Comparison of ENCODE assay signal across 9 cellular contexts in genomic region chr19:17522988-17523872, GRCh38. TPM values are rescaled to one million over a fixed set of nuclear protein-coding genes. Genes with fewer than 3 reads are reported as not detected.
DNase-seq lines count a peak whose midpoint lies in the region; ATAC-seq and TF ChIP-seq lines count a peak whose summit lies in the region.
"Had no signal": no experiment of that assay in that cellular context is flagged by ENCODE, and none has a peak within 500 bp of the region (broad histone marks: within the 10 kb centered on the region; RNA-seq: fewer than 3 reads in every experiment).

No MANE protein-coding gene starts in this region.

- POLR2A ChIA-PET in CD8-positive, alpha-beta memory T cell (lab: Charles Lee), result interaction anchor here (0.7 to 3.1 kb wide), 2 partner anchors 12 to 16 kb away, joined by 3 to 18 read pairs; partner anchors contain the start of gene PGLS
- POLR2A ChIA-PET in activated CD8-positive, alpha-beta T cell treated with anti-CD3 and anti-CD28 coated beads for 36 hours (lab: Charles Lee), result interaction anchor here (1.1 to 3.2 kb wide), 4 partner anchors 9 to 35 kb away, joined by 3 to 26 read pairs (median 7); partner anchors contain the start of gene PGLS

- H3K27ac Mint-ChIP-seq in CD8-positive, alpha-beta memory T cell, result peak overlapping the region; percentile 81 to 98 (median 88)
- peak overlapping the region; percentile 93 for H3K27ac Mint-ChIP-seq in activated CD8-positive, alpha-beta T cell treated with anti-CD3 and anti-CD28 coated beads for 36 hours

- no peaks in the 10 kb centered on the region for H3K27me3 Mint-ChIP-seq in CD8-positive, alpha-beta memory T cell
- no peaks in the 10 kb centered on the region for H3K27me3 Mint-ChIP-seq in activated CD8-positive, alpha-beta T cell treated with anti-CD3 and anti-CD28 coated beads for 36 hours

- peak overlapping the region; percentile 15 to 91 (median 79) for H3K4me3 Mint-ChIP-seq in CD8-positive, alpha-beta memory T cell
- peak overlapping the region; percentile 49 for H3K4me3 Mint-ChIP-seq in activated CD8-positive, alpha-beta T cell treated with anti-CD3 and anti-CD28 coated beads for 36 hours

- CTCF ChIA-PET in CD8-positive, alpha-beta memory T cell (lab: Charles Lee), result interaction anchor here (0.7 to 2.2 kb wide), 7 partner anchors 12 to 127 kb away, joined by 3 to 12 read pairs (median 4); partner anchors contain the start of gene PGLS
- CTCF ChIA-PET in activated CD8-positive, alpha-beta T cell treated with anti-CD3 and anti-CD28 coated beads for 36 hours (lab: Charles Lee), result interaction anchor here (0.9 to 4.9 kb wide), 7 partner anchors 10 to 118 kb away, joined by 3 to 31 read pairs (median 5); partner anchors contain the start of gene BST2

- H3K9me3 Mint-ChIP-seq in CD8-positive, alpha-beta memory T cell, result no peaks in the 10 kb centered on the region
- no peaks in the 10 kb centered on the region for H3K9me3 Mint-ChIP-seq in activated CD8-positive, alpha-beta T cell treated with anti-CD3 and anti-CD28 coated beads for 36 hours

- no peak for TF ChIP-seq CTCF in activated CD8-positive, alpha-beta T cell treated with anti-CD3 and anti-CD28 coated beads for 36 hours (IDR thresholded peaks at IDR 0.05)

- no peak overlapping the region for H3K27ac ChIP-seq in CD8-positive, alpha-beta memory T cell (ENCODE audit: low read depth, low read length)

- peaks cover 19% of the 10 kb centered on the region for H3K4me1 ChIP-seq in CD8-positive, alpha-beta memory T cell (ENCODE audit: insufficient read depth, low read length)

- intact Hi-C loops in activated CD8-positive, alpha-beta T cell treated with anti-CD3 and anti-CD28 coated beads for 36 hours (cut with micrococcal nuclease), result no loop called here
- intact Hi-C loops in left ventricle myocardium superior (cut with micrococcal nuclease), result no loop called here

- ATAC-seq in GM19467 (IDR thresholded peaks at IDR 0.05; ENCODE audit: unreplicated experiment) (peak; percentile 73), HG03521 (IDR thresholded peaks at IDR 0.05; ENCODE audit: unreplicated experiment) (peak; percentile 76), left ventricle myocardium superior (peak; percentile 78)
- ATAC-seq in activated CD8-positive, alpha-beta T cell treated with anti-CD3 and anti-CD28 coated beads for 36 hours, result peak; percentile 84
- ATAC-seq in stimulated activated naive CD8-positive, alpha-beta T cell treated with anti-CD3 and anti-CD28 coated beads, Interleukin-15, Interleukin-2, amounts not matched to agents 100 U/mL and 50 U/mL, for 24 hours, result peak; percentile 80

- peak in 4 of 5 donors; percentile 18 to 64 (median 50) for DNase-seq in CD8-positive, alpha-beta memory T cell
- DNase-seq in activated CD8-positive, alpha-beta T cell treated with anti-CD3 and anti-CD28 coated beads for 36 hours, result peak; percentile 89
- peak; percentile 58 for DNase-seq in left ventricle myocardium superior
- peak; percentile 78 for DNase-seq in stimulated activated naive CD8-positive, alpha-beta T cell treated with anti-CD3 and anti-CD28 coated beads, Interleukin-15, Interleukin-2, amounts not matched to agents 100 U/mL and 50 U/mL, for 24 hours
- no peak for DNase-seq in NCI-H1048 (lab: John Stamatoyannopoulos, UW)
- DNase-seq in NCI-H82 (lab: John Stamatoyannopoulos, UW), result no peak

- H3K36me3 ChIP-seq in CD8-positive, alpha-beta memory T cell (ENCODE audit: insufficient read depth, low read length), result no peaks in the 10 kb centered on the region

- H3K9me3 ChIP-seq in CD8-positive, alpha-beta memory T cell (ENCODE audit: low read length), result no peaks in the 10 kb centered on the region

- H3K4me3 ChIP-seq in CD8-positive, alpha-beta memory T cell (ENCODE audit: low read length), result peak overlapping the region; percentile 17
- H3K4me3 ChIP-seq: dorsolateral prefrontal cortex had no signal

- H3K36me3 Mint-ChIP-seq in CD8-positive, alpha-beta memory T cell, result peaks cover 0 to 6% (median 0%) of the 10 kb centered on the region in 3 donors
- peaks cover 20% of the 10 kb centered on the region for H3K36me3 Mint-ChIP-seq in activated CD8-positive, alpha-beta T cell treated with anti-CD3 and anti-CD28 coated beads for 36 hours (ENCODE audit: low read depth)

- H3K4me1 Mint-ChIP-seq in CD8-positive, alpha-beta memory T cell, result peaks cover 24 to 31% (median 28%) of the 10 kb centered on the region in 3 donors
- peaks cover 38% of the 10 kb centered on the region for H3K4me1 Mint-ChIP-seq in activated CD8-positive, alpha-beta T cell treated with anti-CD3 and anti-CD28 coated beads for 36 hours (ENCODE audit: low read depth)

- no peaks in the 10 kb centered on the region for H3K27me3 ChIP-seq in CD8-positive, alpha-beta memory T cell (ENCODE audit: insufficient read depth, low read length, poor library complexity, severe bottlenecking)
- H3K27me3 ChIP-seq: dorsolateral prefrontal cortex had no signal

RNA-seq across cellular contexts. Expression of gene PGLS, which starts 11.8 kb away (rescaled TPM):
- total RNA-seq in CD8-positive, alpha-beta memory T cell, result 10 to 100 TPM; 56.6 to 71.1 TPM
- polyA plus RNA-seq in CD8-positive, alpha-beta memory T cell, result 78.4 TPM
- total RNA-seq in activated CD8-positive, alpha-beta T cell treated with anti-CD3 and anti-CD28 coated beads for 36 hours, result 10 to 100 TPM; 58.0 to 58.9 TPM
- 19.7 TPM for total RNA-seq in left ventricle myocardium superior

RNA-seq across cellular contexts. Expression of gene COLGALT1, which starts 32.2 kb away (rescaled TPM):
- total RNA-seq in CD8-positive, alpha-beta memory T cell, result 100 to 1,000 TPM in 1 of 2 experiments, 10 to 100 TPM in 1; 94.8 to 104 TPM
- 25.3 TPM for polyA plus RNA-seq in CD8-positive, alpha-beta memory T cell
- 10 to 100 TPM; 62.1 to 64.2 TPM for total RNA-seq in activated CD8-positive, alpha-beta T cell treated with anti-CD3 and anti-CD28 coated beads for 36 hours
- total RNA-seq in left ventricle myocardium superior, result 33.0 TPM

RNA-seq across cellular contexts. Expression of gene SLC27A1, which starts 52.9 kb away (rescaled TPM):
- total RNA-seq in CD8-positive, alpha-beta memory T cell, result 1 to 10 TPM; 2.0 to 3.7 TPM
- polyA plus RNA-seq in CD8-positive, alpha-beta memory T cell, result 6.6 TPM
- 1 to 10 TPM; 3.5 to 3.6 TPM for total RNA-seq in activated CD8-positive, alpha-beta T cell treated with anti-CD3 and anti-CD28 coated beads for 36 hours
- 68.9 TPM for total RNA-seq in left ventricle myocardium superior

Comparison
In these comparisons a context has a peak if more than half of its experiments do, and no peak if none do; other contexts are left out.
1. DNase-seq: peak in CD8-positive, alpha-beta memory T cell (4 of 5), activated CD8-positive, alpha-beta T cell treated with anti-CD3 and anti-CD28 coated beads for 36 hours (single experiment), left ventricle myocardium superior (single experiment) and stimulated activated naive CD8-positive, alpha-beta T cell treated with anti-CD3 and anti-CD28 coated beads, Interleukin-15, Interleukin-2, amounts not matched to agents 100 U/mL and 50 U/mL, for 24 hours (single experiment); none in NCI-H1048 (single experiment) and NCI-H82 (single experiment).
2. RNA of gene SLC27A1, which starts 52.9 kb away (total RNA-seq): 68.9 TPM in left ventricle myocardium superior (single experiment); 2.0 to 3.7 TPM in CD8-positive, alpha-beta memory T cell and 3.5 to 3.6 TPM in activated CD8-positive, alpha-beta T cell treated with anti-CD3 and anti-CD28 coated beads for 36 hours; every median in the first group is over 10 times any median in the second.
3. Peak in every context shown above with its lines, with median percentiles within 50 percentile points of each other: ATAC-seq.